Comparison of ENCODE assay signal across 29 cellular contexts in the genomic region with DNA sequence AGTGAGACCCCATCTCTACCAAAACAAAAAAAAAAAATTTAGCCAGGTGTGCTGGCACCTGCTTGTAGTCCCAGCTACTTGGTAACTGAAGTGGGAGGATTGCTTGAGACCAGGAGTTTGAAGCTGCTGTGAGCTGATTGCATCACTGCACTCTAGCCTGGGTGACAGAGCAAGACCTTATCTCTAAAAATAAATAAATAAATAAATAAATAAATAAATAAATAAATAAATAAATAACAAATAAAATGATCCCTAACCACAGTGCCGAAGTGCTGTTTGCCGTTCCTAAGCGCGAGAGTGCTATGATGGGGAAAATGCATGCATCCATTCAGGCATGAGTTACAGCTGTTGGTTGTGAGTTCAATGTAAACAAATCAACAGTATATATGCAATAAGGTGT.
"Had no signal": no experiment of that assay in that cellular context is flagged by ENCODE, and none has a peak within 500 bp of the region (broad histone marks: within the 10 kb centered on the region; RNA-seq: fewer than 3 reads in every experiment).

No MANE protein-coding gene starts in this region.

- H3K4me1 Mint-ChIP-seq: brain had no signal

- H3K27ac Mint-ChIP-seq: activated naive CD8-positive, alpha-beta T cell; activated naive CD8-positive, alpha-beta T cell treated with anti-CD3 and anti-CD28 coated beads, Interleukin-2, amount 50 U/mL, for 24 hours; brain had no signal

- H3K27me3 Mint-ChIP-seq: activated CD8-positive, alpha-beta T cell treated with anti-CD3 and anti-CD28 coated beads for 36 hours; activated naive CD8-positive, alpha-beta T cell; activated naive CD8-positive, alpha-beta T cell treated with anti-CD3 and anti-CD28 coated beads, Interleukin-2, amount 50 U/mL, for 24 hours; activated T-cell treated with anti-CD3 and anti-CD28 coated beads, Interleukin-2, amount 50 U/mL, for 24 hours; T-cell had no signal

- H3K9me3 Mint-ChIP-seq: activated CD4-positive, alpha-beta T cell treated with anti-CD3 and anti-CD28 coated beads, Interleukin-2, amount 10 ng/mL, durations not matched to agents 24 days and 14 days; activated naive CD8-positive, alpha-beta T cell treated with anti-CD3 and anti-CD28 coated beads, Interleukin-2, amount 50 U/mL, for 24 hours; activated T-helper 2 cell treated with anti-CD3 and anti-CD28 coated beads, Interferon-gamma antibody, Interleukin-2, Interleukin-4, amounts not matched to agents 10 μg/mL and 5 μg/mL and 100 μg/mL, durations not matched to agents 14 hours and 24 hours and 36 hours; T-cell had no signal

- H3K27me3 ChIP-seq: Peyer's patch had no signal

- ATAC-seq: activated CD8-positive, alpha-beta T cell treated with anti-CD3 and anti-CD28 coated beads for 36 hours; activated naive CD8-positive, alpha-beta T cell treated with anti-CD3 and anti-CD28 coated beads, Interleukin-2, amount 50 U/mL, for 24 hours; PC-3; Right ventricle myocardium inferior; SK-N-SH treated with all-trans-retinoic acid at 6 μM for 48 hours; T-cell had no signal

- DNase-seq: activated CD4-positive, alpha-beta T cell treated with anti-CD3 and anti-CD28 coated beads, Interleukin-2, amount 10 ng/mL, durations not matched to agents 24 days and 14 days; activated CD4-positive, alpha-beta T cell treated with anti-CD3 and anti-CD28 coated beads, Interleukin-2, amount 50 U/mL, for 4 hours; activated CD8-positive, alpha-beta T cell treated with anti-CD3 and anti-CD28 coated beads for 36 hours; activated gamma-delta T cell; activated naive CD4-positive, alpha-beta T cell treated with Interleukin-2 at 50 U/mL for 16 hours; activated naive CD8-positive, alpha-beta T cell treated with anti-CD3 and anti-CD28 coated beads, Interleukin-2, amount 50 U/mL, for 24 hours; activated T-cell treated with anti-CD3 and anti-CD28 coated beads, Interleukin-2, amount 50 U/mL, for 24 hours; anterior cingulate cortex; caudate nucleus; cerebellar nuclear complex; NCI-H1048; NCI-H1105 treated with DMSO at 0.1 percent for 48 hours; NCI-H1436; NCI-H1694 treated with DMSO at 0.1 percent for 48 hours; NCI-H2029; NCI-H345; NCI-H526; NCI-H748 treated with DMSO at 0.1 percent for 48 hours; NK-92 treated with Interleukin-12 subunit alpha and Interleukin-12 subunit beta, amount 100 ng/mL, for 24 hours; PC-3; Peyer's patch; SIG-M5; T-cell had no signal

- H3K27ac ChIP-seq: Peyer's patch, RWPE1 had no signal

- H3K4me3 Mint-ChIP-seq: activated CD4-positive, alpha-beta T cell treated with anti-CD3 and anti-CD28 coated beads, Interleukin-2, amount 10 ng/mL, durations not matched to agents 24 days and 14 days; activated CD8-positive, alpha-beta T cell treated with anti-CD3 and anti-CD28 coated beads for 36 hours; activated naive CD8-positive, alpha-beta T cell; activated naive CD8-positive, alpha-beta T cell treated with anti-CD3 and anti-CD28 coated beads, Interleukin-2, amount 50 U/mL, for 24 hours; activated T-cell treated with anti-CD3 and anti-CD28 coated beads, Interleukin-2, amount 50 U/mL, for 24 hours; brain had no signal

- H3K4me3 ChIP-seq: Peyer's patch had no signal
